In the genomic region with DNA sequence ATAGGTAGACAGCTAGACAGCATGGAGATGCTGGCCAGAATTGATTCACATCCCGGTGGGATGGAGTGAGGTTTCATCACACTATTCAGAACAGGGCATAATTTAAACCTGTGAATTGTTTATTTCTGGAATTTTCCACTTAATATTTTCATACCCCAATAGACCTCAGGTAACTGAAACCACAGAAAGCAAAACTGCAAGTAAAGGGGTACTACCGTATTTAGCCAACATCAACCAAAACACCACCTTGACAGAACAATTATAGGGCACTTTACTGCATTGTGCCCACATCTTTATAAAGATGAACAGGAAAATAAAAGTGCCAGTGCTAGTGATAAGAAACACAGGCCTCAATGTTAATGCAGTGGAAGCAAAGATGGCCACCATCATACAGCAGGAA, we compare ENCODE assay signal across 11 cellular contexts. TPM values are rescaled to one million over a fixed set of nuclear protein-coding genes. Genes with fewer than 3 reads are reported as not detected.
DNase-seq lines count a peak whose midpoint lies in the region; ATAC-seq and TF ChIP-seq lines count a peak whose summit lies in the region.
"Had no signal": no experiment of that assay in that cellular context is flagged by ENCODE, and none has a peak within 500 bp of the region (broad histone marks: within the 10 kb centered on the region; RNA-seq: fewer than 3 reads in every experiment).

No MANE protein-coding gene starts in this region.

- H3K9ac ChIP-seq in KMS-11 = peak overlapping the region; percentile 56; the same call in 1 of the 2 replicates

- H3K27ac ChIP-seq in KMS-11 (peak overlapping the region; percentile 88), adrenal gland (peak overlapping the region in 3 of 5 donors; percentile 18 to 71 (median 57)), osteoblast (ENCODE audit: low read depth, low read length) (peak overlapping the region; percentile 99)
- H3K27ac ChIP-seq: HL-60 had no signal

- no peak for TF ChIP-seq POLR2A in adrenal gland (IDR thresholded peaks at IDR 0.05)

- peak overlapping the region; percentile 87 for H3K4me2 ChIP-seq in KMS-11
- peak overlapping the region; percentile 1 for H3K4me2 ChIP-seq in osteoblast (ENCODE audit: insufficient read depth, low read length)

- no peaks in the 10 kb centered on the region for H3K27me3 ChIP-seq in KMS-11 (ENCODE audit: insufficient read depth, low read depth)
- no peaks in the 10 kb centered on the region for H3K27me3 ChIP-seq in adrenal gland
- no peaks in the 10 kb centered on the region for H3K27me3 ChIP-seq in osteoblast (ENCODE audit: insufficient read depth, low read length)

- peak; percentile 44 for ATAC-seq in GM19463 (IDR thresholded peaks at IDR 0.05; ENCODE audit: unreplicated experiment)
- ATAC-seq in HG03039 (IDR thresholded peaks at IDR 0.05; ENCODE audit: unreplicated experiment) = no peak

- H3K9me3 ChIP-seq in adrenal gland (replicated peaks in 1 of 3) (no peaks in the 10 kb centered on the region), osteoblast (ENCODE audit: low read depth, low read length) (no peaks in the 10 kb centered on the region)

- H2AFZ ChIP-seq in KMS-11 (ENCODE audit: low read depth) (no peak overlapping the region), osteoblast (ENCODE audit: low read length) (no peak overlapping the region)

- H3K79me2 ChIP-seq in KMS-11 (ENCODE audit: insufficient read depth, low read depth) = peaks cover 82% of the 10 kb centered on the region
- H3K79me2 ChIP-seq in osteoblast (ENCODE audit: insufficient read depth, low read length) = peaks cover 89% of the 10 kb centered on the region

- intact Hi-C loops in adrenal gland (cut with DNase I) = no loop called here

- 84 to 97% (median 92%) methylated on average over 2 of the region's 2 CpGs for WGBS in adrenal gland, 4 donors

- peaks cover 76% of the 10 kb centered on the region for H3K4me1 ChIP-seq in KMS-11 (ENCODE audit: low read depth, poor library complexity, severe bottlenecking)
- peaks cover 18 to 84% of the 10 kb centered on the region in 2 donors for H3K4me1 ChIP-seq in adrenal gland (replicated peaks in 1 of 2)
- peaks cover 45% of the 10 kb centered on the region for H3K4me1 ChIP-seq in osteoblast (ENCODE audit: insufficient read depth, low read length)

- H3K36me3 ChIP-seq in KMS-11 (ENCODE audit: insufficient read depth) = no peaks in the 10 kb centered on the region
- no peaks in the 10 kb centered on the region for H3K36me3 ChIP-seq in adrenal gland (replicated peaks in 1 of 2)
- H3K36me3 ChIP-seq in osteoblast (ENCODE audit: insufficient read depth, low read length) = no peaks in the 10 kb centered on the region

- no peaks in the 10 kb centered on the region for H4K20me1 ChIP-seq in KMS-11 (ENCODE audit: insufficient read depth)
- no peaks in the 10 kb centered on the region for H4K20me1 ChIP-seq in osteoblast (ENCODE audit: insufficient read depth, low read length)

- no peak for DNase-seq in adrenal gland
- no peak for DNase-seq in osteoblast (ENCODE audit: insufficient read length, low spot score, missing footprints)
- DNase-seq in HPDE6-E6E7 (ENCODE audit: extremely low spot score) = no peak
- DNase-seq in NCI-H526 treated with DMSO at 0.1 percent for 48 hours (lab: John Stamatoyannopoulos, UW) = no peak
- DNase-seq: kidney, NCI-H1694, T1000 had no signal

- H3K4me3 ChIP-seq in KMS-11 (IDR thresholded peaks at IDR 0.05; ENCODE audit: insufficient read depth, low read depth, low read length) = no peak overlapping the region
- no peak overlapping the region for H3K4me3 ChIP-seq in adrenal gland
- H3K4me3 ChIP-seq in osteoblast (ENCODE audit: insufficient read depth, low read length) = no peak overlapping the region

- TF ChIP-seq CTCF in KMS-11 (conservative IDR thresholded peaks at IDR 0.05; ENCODE audit: low read depth, low read length) (no peak), adrenal gland (IDR thresholded peaks at IDR 0.05) (no peak), osteoblast (IDR thresholded peaks at IDR 0.05; ENCODE audit: extremely low read depth, low read depth, low read length) (no peak)

RNA-seq across cellular contexts. Expression of gene SERINC5, which starts 7.5 kb away (rescaled TPM):
- 100 to 1,000 TPM in 4 of 8 donors, 10 to 100 TPM in 4; 68.2 to 258 (median 106) TPM for total RNA-seq in adrenal gland
- 10 to 100 TPM; 14.4 to 22.7 (median 16.3) TPM for polyA plus RNA-seq in adrenal gland
- total RNA-seq in osteoblast = 94.3 and 96.3 TPM in 2 replicates
